In genomic region chr18:79406708-79407107, GRCh38 we compare ENCODE assay signal across 12 cellular contexts. TPM values are rescaled to one million over a fixed set of nuclear protein-coding genes. Genes with fewer than 3 reads are reported as not detected.
DNase-seq lines count a peak whose midpoint lies in the region; ATAC-seq lines count a peak whose summit lies in the region.
"Had no signal": no experiment of that assay in that cellular context is flagged by ENCODE, and none has a peak within 500 bp of the region (broad histone marks: within the 10 kb centered on the region; RNA-seq: fewer than 3 reads in every experiment).

No MANE protein-coding gene starts in this region.

- WGBS in neuronal stem cell (ENCODE audit: extremely low coverage in 2 of 2, insufficient read length in 2 of 2, insufficient replicate concordance in 1 of 2), 2 donors, result no CpG with 5 or more reads among the region's 30 CpGs

- H2BK12ac ChIP-seq in neuronal stem cell (ENCODE audit: low read length), result no peak overlapping the region

- peak overlapping the region; percentile 53 for H2BK5ac ChIP-seq in neuronal stem cell (ENCODE audit: low read length)

- H3K4me1 ChIP-seq in effector memory CD4-positive, alpha-beta T cell (ENCODE audit: control insufficient read depth, insufficient read depth, low read length, poor library complexity, severe bottlenecking), result peaks cover 49% of the 10 kb centered on the region
- peaks cover under 1 to 9% of the 10 kb centered on the region in 2 donors for H3K4me1 ChIP-seq in neuronal stem cell (ENCODE audit: control insufficient read depth in 2 of 2, insufficient read depth in 1 of 2, low read depth in 1 of 2, low read length in 2 of 2)

- no peak overlapping the region for H2AFZ ChIP-seq in neuronal stem cell (ENCODE audit: low read length)

- H3K27me3 ChIP-seq in effector memory CD4-positive, alpha-beta T cell (replicated peaks; ENCODE audit: control insufficient read depth, insufficient read depth, low read length, poor library complexity, severe bottlenecking), result no peaks in the 10 kb centered on the region
- peaks cover 0 to 26% (median 0%) of the 10 kb centered on the region in 3 experiments for H3K27me3 ChIP-seq in neuronal stem cell (ENCODE audit: control insufficient read depth in 3 of 3, insufficient read depth in 3 of 3, low read depth in 1 of 3, low read length in 3 of 3)

- H3K36me3 ChIP-seq in effector memory CD4-positive, alpha-beta T cell (ENCODE audit: control insufficient read depth, insufficient read depth, low read length), result peaks cover 17% of the 10 kb centered on the region
- H3K36me3 ChIP-seq in neuronal stem cell (replicated peaks in 1 of 2; ENCODE audit: control insufficient read depth in 2 of 2, insufficient read depth in 2 of 2, low read length in 2 of 2), result no peaks in the 10 kb centered on the region

- H3K27me3 Mint-ChIP-seq in stimulated activated naive CD8-positive, alpha-beta T cell treated with anti-CD3 and anti-CD28 coated beads, Interleukin-15, Interleukin-2, amounts not matched to agents 100 ng/mL and 50 ng/mL, for 24 hours, result no peaks in the 10 kb centered on the region

- H3K4ac ChIP-seq in neuronal stem cell (ENCODE audit: low read length), result no peak overlapping the region

- H4K91ac ChIP-seq in neuronal stem cell (ENCODE audit: low read depth, low read length, poor library complexity), result no peak overlapping the region

- H3K9me3 Mint-ChIP-seq in stimulated activated naive CD8-positive, alpha-beta T cell treated with anti-CD3 and anti-CD28 coated beads, Interleukin-15, Interleukin-2, amounts not matched to agents 100 ng/mL and 50 ng/mL, for 24 hours, result no peaks in the 10 kb centered on the region

- no peaks in the 10 kb centered on the region for H3K9me3 ChIP-seq in effector memory CD4-positive, alpha-beta T cell (ENCODE audit: control insufficient read depth, low read length)
- peaks cover 0 to 3% of the 10 kb centered on the region in 2 donors for H3K9me3 ChIP-seq in neuronal stem cell (replicated peaks in 1 of 2; ENCODE audit: control insufficient read depth in 2 of 2, insufficient read depth in 1 of 2, low read depth in 1 of 2, low read length in 2 of 2)

- H3K27ac Mint-ChIP-seq in stimulated activated naive CD8-positive, alpha-beta T cell treated with anti-CD3 and anti-CD28 coated beads, Interleukin-15, Interleukin-2, amounts not matched to agents 100 ng/mL and 50 ng/mL, for 24 hours, result peak overlapping the region; percentile 97

- H3K4me3 ChIP-seq in effector memory CD4-positive, alpha-beta T cell (ENCODE audit: insufficient read depth, low read depth, low read length, poor library complexity, severe bottlenecking), result peak overlapping the region; percentile 0
- no peak overlapping the region for H3K4me3 ChIP-seq in neuronal stem cell (ENCODE audit: low read length in 2 of 2)

- peak overlapping the region; percentile 75 for H2AK5ac ChIP-seq in neuronal stem cell (ENCODE audit: low read depth, low read length)

- no peak overlapping the region for H2BK15ac ChIP-seq in neuronal stem cell (ENCODE audit: low read length)

- peak overlapping the region; percentile 96 for H2BK120ac ChIP-seq in neuronal stem cell (ENCODE audit: low read depth, low read length)

- H3K27ac ChIP-seq in effector memory CD4-positive, alpha-beta T cell (ENCODE audit: insufficient read depth, low read length, poor library complexity, severe bottlenecking), result peak overlapping the region; percentile 93
- no peak overlapping the region for H3K27ac ChIP-seq in neuronal stem cell (replicated peaks; ENCODE audit: low read length)

- no peak overlapping the region for H3K23ac ChIP-seq in neuronal stem cell (ENCODE audit: low read depth, low read length, poor library complexity)

- H3K18ac ChIP-seq in neuronal stem cell (ENCODE audit: low read length), result peak overlapping the region; percentile 57

- H4K8ac ChIP-seq in neuronal stem cell (ENCODE audit: low read depth, low read length), result no peak overlapping the region

- H3K4me3 Mint-ChIP-seq in stimulated activated naive CD8-positive, alpha-beta T cell treated with anti-CD3 and anti-CD28 coated beads, Interleukin-15, Interleukin-2, amounts not matched to agents 100 ng/mL and 50 ng/mL, for 24 hours, result no peak overlapping the region

- H3K9ac ChIP-seq in neuronal stem cell (ENCODE audit: low read depth, low read length, poor library complexity), result no peak overlapping the region

- no peak for DNase-seq in stimulated activated naive CD8-positive, alpha-beta T cell treated with anti-CD3 and anti-CD28 coated beads, Interleukin-15, Interleukin-2, amounts not matched to agents 100 U/mL and 50 U/mL, for 24 hours
- no peak for DNase-seq in effector memory CD4-positive, alpha-beta T cell
- DNase-seq in neuronal stem cell (ENCODE audit: low spot score) (no peak), GDM1 (lab: John Stamatoyannopoulos, UW) (no peak), midbrain (lab: John Stamatoyannopoulos, UW) (no peak), NCI-H2081 treated with DMSO at 0.1 percent for 48 hours (lab: John Stamatoyannopoulos, UW) (no peak), cerebellum (ENCODE audit: low spot score) (no peak)
- DNase-seq: activated CD8-positive, alpha-beta memory T cell treated with anti-CD3 and anti-CD28 coated beads, Interleukin-2, amount 50 U/mL, for 48 hours; DMS79 treated with DMSO at 0.1 percent for 48 hours; NCI-H2029 treated with DMSO at 0.1 percent for 48 hours; NCI-H82 had no signal

- no peak overlapping the region for H3K4me2 ChIP-seq in neuronal stem cell (ENCODE audit: insufficient read depth, low read length, poor library complexity, severe bottlenecking)

- peaks cover 52% of the 10 kb centered on the region for H3K36me3 Mint-ChIP-seq in stimulated activated naive CD8-positive, alpha-beta T cell treated with anti-CD3 and anti-CD28 coated beads, Interleukin-15, Interleukin-2, amounts not matched to agents 100 ng/mL and 50 ng/mL, for 24 hours (ENCODE audit: low read depth)

- H3K79me1 ChIP-seq in neuronal stem cell (ENCODE audit: low read depth, low read length), result peaks cover 3% of the 10 kb centered on the region

- H3K14ac ChIP-seq in neuronal stem cell (ENCODE audit: low read length), result no peak overlapping the region

- peaks cover 57% of the 10 kb centered on the region for H3K4me1 Mint-ChIP-seq in stimulated activated naive CD8-positive, alpha-beta T cell treated with anti-CD3 and anti-CD28 coated beads, Interleukin-15, Interleukin-2, amounts not matched to agents 100 ng/mL and 50 ng/mL, for 24 hours (ENCODE audit: low read depth)

- no peak for ATAC-seq in stimulated activated naive CD8-positive, alpha-beta T cell treated with anti-CD3 and anti-CD28 coated beads, Interleukin-15, Interleukin-2, amounts not matched to agents 100 U/mL and 50 U/mL, for 24 hours

RNA-seq across cellular contexts. Expression of gene NFATC1, which starts 11.0 kb away (rescaled TPM):
- polyA plus RNA-seq in neuronal stem cell (2013, experiment 1 of 2), result 4.7 TPM
- polyA plus RNA-seq in neuronal stem cell (2013, experiment 2 of 2), result 5.2 TPM
- total RNA-seq in cerebellum, result 2.7 TPM
